6 cellular contexts compared by ENCODE assay signal in genomic region chr12:56115329-56115728, GRCh38. TPM values are rescaled to one million over a fixed set of nuclear protein-coding genes. Genes with fewer than 3 reads are reported as not detected.
A peak's percentile ranks its signal among the peaks of the same experiment; 100 is the strongest.
DNase-seq lines count a peak whose midpoint lies in the region; FAIRE-seq and TF ChIP-seq lines count a peak whose summit lies in the region.

No MANE protein-coding gene starts in this region.

- no peaks in the 10 kb centered on the region for H3K9me3 ChIP-seq in HUES6 (ENCODE audit: control insufficient read depth, insufficient read depth, low read depth, low read length)

- peak overlapping the region; percentile 95 for H3K9ac ChIP-seq in HUES6 (ENCODE audit: low read length)

- H3K27ac ChIP-seq in HUES6 (ENCODE audit: low read depth, low read length) = peak overlapping the region; percentile 75; the same call in 1 of the 2 replicates

- H3K27ac Mint-ChIP-seq in brain (peak overlapping the region; percentile 98 to 100 (median 99)), neural crest cell (ENCODE audit: unreplicated experiment) (peak overlapping the region; percentile 100)

- FAIRE-seq in H54 (lab: Jason Lieb, UNC) = no peak

- H3K4me1 ChIP-seq in HUES6 (ENCODE audit: control insufficient read depth, insufficient read depth, low read length) = peaks cover 12% of the 10 kb centered on the region

- H3K9me3 Mint-ChIP-seq in brain (peaks cover 0 to 8% (median 0%) of the 10 kb centered on the region in 5 experiments), neural crest cell (no peaks in the 10 kb centered on the region)

- H3K4me3 Mint-ChIP-seq in brain (peak overlapping the region; percentile 92 to 100 (median 99)), neural crest cell (peak overlapping the region; percentile 97)

- TF ChIP-seq CTCF in brain (conservative IDR thresholded peaks at IDR 0.05) (no peak), neural crest cell (conservative IDR thresholded peaks at IDR 0.05) (no peak)

- peak overlapping the region; percentile 69 for H3K4me3 ChIP-seq in HUES6 (ENCODE audit: low read depth, low read length)

- peaks cover 26% of the 10 kb centered on the region for H3K27me3 Mint-ChIP-seq in brain
- peaks cover 11% of the 10 kb centered on the region for H3K27me3 Mint-ChIP-seq in neural crest cell (ENCODE audit: low read depth)

- DNase-seq in neural crest cell (ENCODE audit: low read depth, low spot score) (no peak), H54 (ENCODE audit: insufficient read length, low spot score) (no peak), NCI-H187 (lab: John Stamatoyannopoulos, UW) (no peak), MV-4-11 (lab: John Stamatoyannopoulos, UW) (no peak)

- H3K4me1 Mint-ChIP-seq in brain (peaks cover 35% of the 10 kb centered on the region), neural crest cell (peaks cover 31% of the 10 kb centered on the region)

- H3K36me3 Mint-ChIP-seq in brain (peaks cover 51% of the 10 kb centered on the region), neural crest cell (ENCODE audit: low read depth) (peaks cover 32% of the 10 kb centered on the region)

- H3K36me3 ChIP-seq in HUES6 (ENCODE audit: control insufficient read depth, insufficient read depth, low read length) = peaks cover 48% of the 10 kb centered on the region

- TF ChIP-seq POLR2A in H54 (IDR thresholded peaks at IDR 0.05; ENCODE audit: low read depth, low read length) = no peak

- H3K27me3 ChIP-seq in HUES6 (ENCODE audit: control insufficient read depth, insufficient read depth, low read length) = no peaks in the 10 kb centered on the region

RNA-seq across cellular contexts. Expression of gene RPL41, which starts 1.1 kb away (rescaled TPM):
- polyA plus RNA-seq in brain (ENCODE audit: insufficient read depth, low read depth, low replicate concordance) = 3,587 TPM
- 4,478 and 4,582 TPM in 2 replicates for total RNA-seq in neural crest cell

RNA-seq across cellular contexts. Expression of gene ZC3H10, which starts 2.7 kb away (rescaled TPM):
- 4.0 TPM for polyA plus RNA-seq in brain (ENCODE audit: insufficient read depth, low read depth, low replicate concordance)
- total RNA-seq in neural crest cell = 19.1 and 19.3 TPM in 2 replicates

RNA-seq across cellular contexts. Expression of gene PA2G4, which starts 11.0 kb away (rescaled TPM):
- polyA plus RNA-seq in brain (ENCODE audit: insufficient read depth, low read depth, low replicate concordance) = 169 TPM
- 201 and 213 TPM in 2 replicates for total RNA-seq in neural crest cell

RNA-seq across cellular contexts. Expression of gene ESYT1, which starts 12.7 kb away (rescaled TPM):
- polyA plus RNA-seq in brain (ENCODE audit: insufficient read depth, low read depth, low replicate concordance) = 132 TPM
- total RNA-seq in neural crest cell = 118 and 121 TPM in 2 replicates

RNA-seq across cellular contexts. Expression of gene ERBB3, which starts 35.4 kb away (rescaled TPM):
- 23.5 TPM for polyA plus RNA-seq in brain (ENCODE audit: insufficient read depth, low read depth, low replicate concordance)
- total RNA-seq in neural crest cell = 144 and 152 TPM in 2 replicates
